Comparison of ENCODE assay signal across 1 cellular context in genomic region chr11:10659339-10660216, GRCh38.
TF ChIP-seq lines count a peak whose summit lies in the region.

No MANE protein-coding gene starts in this region.

TF ChIP-seq in HepG2, 621 proteins besides CTCF, POLR2A, EP300 and RAD21 (continued from another document and continues in another):
- no peak for TF ChIP-seq ZBTB40 (IDR thresholded peaks at IDR 0.05)
- no peak for TF ChIP-seq ZBTB40 (CRISPR knock-in tag; IDR thresholded peaks at IDR 0.05)
- TF ChIP-seq IRF1 (CRISPR knock-in tag; IDR thresholded peaks at IDR 0.05; ENCODE audit: low read depth) = no peak
- TF ChIP-seq HMG20B (CRISPR knock-in tag; conservative IDR thresholded peaks at IDR 0.05) = no peak
- no peak for TF ChIP-seq MEIS1 (CRISPR knock-in tag; IDR thresholded peaks at IDR 0.05; ENCODE audit: borderline replicate concordance)
- no peak for TF ChIP-seq ZNF800 (CRISPR knock-in tag; IDR thresholded peaks at IDR 0.05)
- no peak for TF ChIP-seq NR1H2 (CRISPR knock-in tag; IDR thresholded peaks at IDR 0.05; ENCODE audit: borderline replicate concordance, low read depth)
- TF ChIP-seq TEF (CRISPR knock-in tag; IDR thresholded peaks at IDR 0.05) = no peak
- no peak for TF ChIP-seq AKAP8 (CRISPR knock-in tag; IDR thresholded peaks at IDR 0.05)
- no peak for TF ChIP-seq ZNF782 (CRISPR knock-in tag; IDR thresholded peaks at IDR 0.05; ENCODE audit: borderline replicate concordance)
- TF ChIP-seq ZNF644 (CRISPR knock-in tag; IDR thresholded peaks at IDR 0.05; ENCODE audit: low read depth) = 0 out of 2 replicates have a peak, but pooled peaks have one; percentile 23
- no peak for TF ChIP-seq RNF219 (CRISPR knock-in tag; IDR thresholded peaks at IDR 0.05)
- peak; percentile 10; the same call in 1 of the 2 replicates for TF ChIP-seq SMC3 (IDR thresholded peaks at IDR 0.05; ENCODE audit: low read length)
- TF ChIP-seq ETS1 (CRISPR knock-in tag; IDR thresholded peaks at IDR 0.05) = no peak
- peak; percentile 75 for TF ChIP-seq NR2F6 (IDR thresholded peaks at IDR 0.05)
- peak; percentile 75; the same call in 1 of the 2 replicates for TF ChIP-seq NR2F6 (CRISPR knock-in tag; IDR thresholded peaks at IDR 0.05)
- no peak for TF ChIP-seq E2F1 (CRISPR knock-in tag; IDR thresholded peaks at IDR 0.05)
- TF ChIP-seq ATF3 (CRISPR knock-in tag; IDR thresholded peaks at IDR 0.05) = peak; percentile 92
- no peak for TF ChIP-seq ZNF567 (CRISPR knock-in tag; IDR thresholded peaks at IDR 0.05; ENCODE audit: borderline replicate concordance)
- TF ChIP-seq ZNF510 (CRISPR knock-in tag; IDR thresholded peaks at IDR 0.05; ENCODE audit: low read depth) = no peak
- TF ChIP-seq ZBTB20 (CRISPR knock-in tag; IDR thresholded peaks at IDR 0.05; ENCODE audit: borderline replicate concordance, low read depth) = no peak
- peak; percentile 66; the same call in 1 of the 2 replicates for TF ChIP-seq MEF2D (CRISPR knock-in tag; IDR thresholded peaks at IDR 0.05)
- TF ChIP-seq HOXA5 (CRISPR knock-in tag; IDR thresholded peaks at IDR 0.05) = no peak
- no peak for TF ChIP-seq TERF1 (CRISPR knock-in tag; IDR thresholded peaks at IDR 0.05)
- TF ChIP-seq U2AF2 (IDR thresholded peaks at IDR 0.05; ENCODE audit: low read depth, low read length) = no peak
- TF ChIP-seq PHF21A (CRISPR knock-in tag; IDR thresholded peaks at IDR 0.05) = 0 out of 2 replicates have a peak, but pooled peaks have one; percentile 20
- TF ChIP-seq ZFP91 (CRISPR knock-in tag; IDR thresholded peaks at IDR 0.05; ENCODE audit: borderline replicate concordance) = no peak
- no peak for TF ChIP-seq NONO (IDR thresholded peaks at IDR 0.05)
- no peak for TF ChIP-seq NONO (CRISPR knock-in tag; conservative IDR thresholded peaks at IDR 0.05)
- peak; percentile 75 for TF ChIP-seq JUND (CRISPR knock-in tag; IDR thresholded peaks at IDR 0.05)
- peak; percentile 61 for TF ChIP-seq RARA (CRISPR knock-in tag; IDR thresholded peaks at IDR 0.05)
- TF ChIP-seq CHD2 (IDR thresholded peaks at IDR 0.05; ENCODE audit: low read depth, low read length) = no peak
- TF ChIP-seq NFATC3 (CRISPR knock-in tag; IDR thresholded peaks at IDR 0.05) = no peak
- TF ChIP-seq NRL (CRISPR knock-in tag; IDR thresholded peaks at IDR 0.05; ENCODE audit: borderline replicate concordance) = no peak
